ENCODE assay signal across 9 cellular contexts in genomic region chr1:201376464-201377374, GRCh38. TPM values are rescaled to one million over a fixed set of nuclear protein-coding genes. Genes with fewer than 3 reads are reported as not detected.
DNase-seq lines count a peak whose midpoint lies in the region; ATAC-seq, FAIRE-seq and TF ChIP-seq lines count a peak whose summit lies in the region.
"Had no signal": no experiment of that assay in that cellular context is flagged by ENCODE, and none has a peak within 500 bp of the region (broad histone marks: within the 10 kb centered on the region; RNA-seq: fewer than 3 reads in every experiment).

No MANE protein-coding gene starts in this region.

- no peak overlapping the region for H3K4me2 ChIP-seq in Loucy (ENCODE audit: low read depth, low read length, poor library complexity, severe bottlenecking)
- H3K4me2 ChIP-seq in K562 (ENCODE audit: insufficient read depth, low read length), result no peak overlapping the region

- H3K4me3 ChIP-seq in Loucy (ENCODE audit: low read length, poor library complexity, severe bottlenecking), result no peak overlapping the region
- no peak overlapping the region for H3K4me3 ChIP-seq in K562
- no peak overlapping the region for H3K4me3 ChIP-seq in liver (ENCODE audit: low read depth in 1 of 3, low read length in 3 of 3)
- no peak overlapping the region for H3K4me3 ChIP-seq in vagina

- ATAC-seq in activated T-cell treated with anti-CD3 and anti-CD28 coated beads, Interleukin-2, amount 50 U/mL, for 4 hours, result peak; percentile 41
- ATAC-seq in K562 (peak; percentile 94), GM21447 (IDR thresholded peaks at IDR 0.05; ENCODE audit: unreplicated experiment) (no peak)

- no TSS peak for BruUV-seq in K562 (replicated peaks; lab: Mats Ljungman, UMichigan)

- no peaks in the 10 kb centered on the region for H3K9me3 Mint-ChIP-seq in activated T-cell treated with anti-CD3 and anti-CD28 coated beads, Interleukin-2, amount 50 U/mL, for 4 hours
- H3K9me3 Mint-ChIP-seq: stimulated activated naive CD8-positive, alpha-beta T cell treated with anti-CD3 and anti-CD28 coated beads, Interleukin-15, Interleukin-2, amounts not matched to agents 100 ng/mL and 50 ng/mL, for 24 hours had no signal

- H2AFZ ChIP-seq in Loucy (ENCODE audit: low read length) (no peak overlapping the region), K562 (ENCODE audit: low read depth, low read length) (no peak overlapping the region)

- H3K9me3 ChIP-seq in Loucy (ENCODE audit: insufficient read depth, low read depth, low read length), result no peaks in the 10 kb centered on the region
- no peaks in the 10 kb centered on the region for H3K9me3 ChIP-seq in K562 (replicated peaks; ENCODE audit: control insufficient read depth, insufficient read depth, low read depth, low read length)
- no peaks in the 10 kb centered on the region for H3K9me3 ChIP-seq in liver (ENCODE audit: control insufficient read depth in 4 of 4, low read length in 3 of 4)
- no peaks in the 10 kb centered on the region for H3K9me3 ChIP-seq in vagina

- H3K9ac ChIP-seq in Loucy (ENCODE audit: low read depth, low read length, poor library complexity, severe bottlenecking) (no peak overlapping the region), K562 (ENCODE audit: insufficient read depth in 1 of 2, low read depth in 2 of 2, low read length in 2 of 2) (no peak overlapping the region), liver (ENCODE audit: low read depth in 1 of 2, low read length in 2 of 2) (no peak overlapping the region)

- peaks cover 11% of the 10 kb centered on the region for H3K27me3 Mint-ChIP-seq in activated T-cell treated with anti-CD3 and anti-CD28 coated beads, Interleukin-2, amount 50 U/mL, for 4 hours (ENCODE audit: low read depth)

- H3K79me2 ChIP-seq in Loucy (ENCODE audit: insufficient read depth, low read length) (no peaks in the 10 kb centered on the region), K562 (ENCODE audit: control insufficient read depth, insufficient read depth, low read length) (no peaks in the 10 kb centered on the region)

- WGBS in K562 (ENCODE audit: insufficient coverage, low coverage, missing lambda C conversion rate), result under 1% methylated on average over 11 of the region's 11 CpGs
- WGBS in liver, result 31% methylated on average over 11 of the region's 11 CpGs

- H3K36me3 ChIP-seq in Loucy (ENCODE audit: insufficient read depth, low read length), result no peaks in the 10 kb centered on the region
- no peaks in the 10 kb centered on the region for H3K36me3 ChIP-seq in K562 (ENCODE audit: control insufficient read depth, insufficient read depth, low read length)
- no peaks in the 10 kb centered on the region for H3K36me3 ChIP-seq in liver (ENCODE audit: control insufficient read depth in 4 of 4, insufficient read depth in 3 of 4, low read depth in 1 of 4, low read length in 3 of 4)
- no peaks in the 10 kb centered on the region for H3K36me3 ChIP-seq in vagina

- H4K20me1 ChIP-seq in Loucy (ENCODE audit: insufficient read depth, low read length, poor library complexity, severe bottlenecking), result no peaks in the 10 kb centered on the region
- H4K20me1 ChIP-seq in K562 (replicated peaks; ENCODE audit: control insufficient read depth, insufficient read depth, low read length), result peaks cover 20% of the 10 kb centered on the region

- H3K9me1 ChIP-seq in K562 (ENCODE audit: control insufficient read depth, insufficient read depth, low read length), result peaks cover 4% of the 10 kb centered on the region

- DNase-seq in activated T-cell treated with anti-CD3 and anti-CD28 coated beads, Interleukin-2, amount 50 U/mL, for 4 hours, result no peak
- DNase-seq in activated T-cell treated with anti-CD3 and anti-CD28 coated beads, Interleukin-2, amount 50 U/mL, for 1 hour, result no peak
- DNase-seq in K562 (ENCODE audit: extremely low read depth in 1 of 4, low spot score in 3 of 4) (peak; percentile 67 to 82 (median 77)), vagina (ENCODE audit: extremely low spot score in 2 of 2) (no peak)
- DNase-seq in stimulated activated naive CD4-positive, alpha-beta T cell treated with Interleukin-2 at 50 U/mL for 16 hours (lab: John Stamatoyannopoulos, UW), result no peak

- CTCF ChIA-PET in K562 (lab: Yijun Ruan, JAX; ENCODE audit: low intra/inter-chr PET ratio), result interaction anchor here (0.6 kb wide), 1 partner anchor 842 kb away, joined by 3 read pairs; no protein-coding TSS in a partner anchor

- no peak overlapping the region for H3K4me3 Mint-ChIP-seq in activated T-cell treated with anti-CD3 and anti-CD28 coated beads, Interleukin-2, amount 50 U/mL, for 4 hours
- H3K4me3 Mint-ChIP-seq: stimulated activated naive CD8-positive, alpha-beta T cell treated with anti-CD3 and anti-CD28 coated beads, Interleukin-15, Interleukin-2, amounts not matched to agents 100 ng/mL and 50 ng/mL, for 24 hours had no signal

- no peaks in the 10 kb centered on the region for H3K4me1 Mint-ChIP-seq in activated T-cell treated with anti-CD3 and anti-CD28 coated beads, Interleukin-2, amount 50 U/mL, for 4 hours (ENCODE audit: low read depth)

- H3K27ac ChIP-seq in K562 (ENCODE audit: extremely low read depth, low read depth, low read length) (no peak overlapping the region), liver (ENCODE audit: low read depth in 1 of 2, low read length in 2 of 2) (no peak overlapping the region), vagina (no peak overlapping the region)

- H3F3A ChIP-seq in Loucy (ENCODE audit: low read depth), result no peaks in the 10 kb centered on the region

- in situ Hi-C loops in K562 (cut with MboI), result no loop called here

- intact Hi-C loops in K562 (cut with micrococcal nuclease) (no loop called here), vagina (cut with DNase I) (no loop called here)

- no peak for TF ChIP-seq EP300 in K562 (IDR thresholded peaks at IDR 0.05; ENCODE audit: low read length)

- POLR2A ChIA-PET in K562 (lab: Yijun Ruan, JAX), result no interaction called here

- H3K4me1 ChIP-seq in Loucy (ENCODE audit: insufficient read depth, low read length, poor library complexity, severe bottlenecking) (no peaks in the 10 kb centered on the region), K562 (replicated peaks in 1 of 2; ENCODE audit: control insufficient read depth in 2 of 2, insufficient read depth in 2 of 2, low read length in 2 of 2) (no peaks in the 10 kb centered on the region; a peak in 1 of 5 replicates), liver (ENCODE audit: control insufficient read depth in 4 of 4, insufficient read depth in 4 of 4, low read length in 3 of 4) (no peaks in the 10 kb centered on the region), vagina (no peaks in the 10 kb centered on the region)

- H3K27me3 ChIP-seq in Loucy (ENCODE audit: insufficient read depth, low read length, poor library complexity, severe bottlenecking) (no peaks in the 10 kb centered on the region), K562 (ENCODE audit: control insufficient read depth in 2 of 2, insufficient read depth in 2 of 2, low read length in 2 of 2) (peaks cover 15 to 66% of the 10 kb centered on the region in 2 experiments; a peak in 4 of 5 replicates), liver (ENCODE audit: control insufficient read depth in 4 of 4, insufficient read depth in 4 of 4, low read length in 3 of 4) (peaks cover 0 to 5% (median 2%) of the 10 kb centered on the region in 4 donors), vagina (no peaks in the 10 kb centered on the region)

- H3K9me2 ChIP-seq in Loucy (replicated peaks; ENCODE audit: low read depth, low read length), result no peaks in the 10 kb centered on the region

- no peak for TF ChIP-seq POLR2A in K562 (conservative IDR thresholded peaks at IDR 0.05)
- TF ChIP-seq POLR2A in vagina (IDR thresholded peaks at IDR 0.05), result no peak

- no peaks in the 10 kb centered on the region for H3K36me3 Mint-ChIP-seq in activated T-cell treated with anti-CD3 and anti-CD28 coated beads, Interleukin-2, amount 50 U/mL, for 4 hours (ENCODE audit: insufficient read depth)

- peak; percentile 93 for FAIRE-seq in K562 (lab: Jason Lieb, UNC)

- TF ChIP-seq CTCF in Loucy (conservative IDR thresholded peaks at IDR 0.05; ENCODE audit: low read length) (peak; percentile 51), K562 (IDR thresholded peaks at IDR 0.05 in 2 of 3, conservative IDR thresholded peaks at IDR 0.05 in 1 of 3; ENCODE audit: insufficient read depth in 2 of 3, low read depth in 1 of 3, low read length in 3 of 3) (peak; percentile 79 to 91 (median 79)), liver (IDR thresholded peaks at IDR 0.05; ENCODE audit: low read depth, low read length, missing input control) (peak; percentile 26), vagina (IDR thresholded peaks at IDR 0.05) (no peak)

- TF ChIP-seq RAD21 in K562 (CRISPR knock-in tag; conservative IDR thresholded peaks at IDR 0.05 in 1 of 2, IDR thresholded peaks at IDR 0.05 in 1 of 2), result 0 out of 4 replicates have a peak, but pooled peaks of 1 of the 2 experiments have one; percentile 11
- TF ChIP-seq RAD21 in liver (IDR thresholded peaks at IDR 0.05), result no peak

RNA-seq across cellular contexts. Expression of gene TNNT2, which starts 0.8 kb away (rescaled TPM):
- total RNA-seq in activated T-cell treated with anti-CD3 and anti-CD28 coated beads, Interleukin-2, amount 50 U/mL, for 4 hours, result not detected
- total RNA-seq in K562 (2011; cell fraction: chromatin; rRNA removed; ENCODE audit: low replicate concordance), result not detected in 2 replicates
- not detected in 2 replicates for total RNA-seq in K562 (2011; cell fraction: nucleolus; rRNA removed)
- not detected in 2 replicates for total RNA-seq in K562 (2011; cell fraction: nucleoplasm; rRNA removed)
- total RNA-seq in K562 (2014; rRNA removed), result not detected in 2 replicates
- total RNA-seq in K562 (2014; rRNA removed; fragmentation: Illumina TruSeq; extraction: Trizol), result not detected in 2 replicates
- not detected in 2 replicates for total RNA-seq in K562 (2015; rRNA removed; fragmentation: Illumina TruSeq; extraction: Trizol)
- not detected in 2 replicates for total RNA-seq in K562 (2021)
- not detected in 2 replicates for polyA plus RNA-seq in K562 (2011; rRNA removed)
- polyA plus RNA-seq in K562 (2011; cell fraction: cytosol; rRNA removed), result not detected in 2 replicates
- polyA plus RNA-seq in K562 (2011; cell fraction: nucleus; rRNA removed), result not detected in 2 replicates
- not detected in 2 replicates for polyA plus RNA-seq in K562 (2012)
- not detected in 2 replicates for polyA plus RNA-seq in K562 (2014; fragmentation: Illumina TruSeq; extraction: Trizol)
- polyA plus RNA-seq in K562 (2014; fragmentation: Nextera tagmentation; extraction: Ambion mirVana), result not detected
- polyA plus RNA-seq in K562 (2014; rRNA removed), result not detected in 2 replicates
- not detected in 2 replicates for polyA minus RNA-seq in K562 (2011; rRNA and poly(A)+ RNA removed)
- polyA minus RNA-seq in K562 (2011; cell fraction: cytosol; rRNA and poly(A)+ RNA removed), result not detected in 2 replicates
- polyA minus RNA-seq in K562 (2011; cell fraction: nucleus; rRNA and poly(A)+ RNA removed), result not detected in 2 replicates
- under 1 TPM; 0.17 to 0.28 TPM for total RNA-seq in liver
- under 1 TPM in 1 of 2 donors, not detected in 1; 0.25 TPM for polyA plus RNA-seq in liver
- total RNA-seq in vagina, result 9.8 TPM

RNA-seq across cellular contexts. Expression of gene LAD1, which starts 22.4 kb away (rescaled TPM):
- total RNA-seq in activated T-cell treated with anti-CD3 and anti-CD28 coated beads, Interleukin-2, amount 50 U/mL, for 4 hours, result under 1 TPM; 0.10 to 0.49 (median 0.21) TPM
- not detected in 2 replicates for total RNA-seq in K562 (2011; cell fraction: chromatin; rRNA removed; ENCODE audit: low replicate concordance)
- not detected in 2 replicates for total RNA-seq in K562 (2011; cell fraction: nucleolus; rRNA removed)
- total RNA-seq in K562 (2011; cell fraction: nucleoplasm; rRNA removed), result not detected in 2 replicates
- total RNA-seq in K562 (2014; rRNA removed) (not detected in 2 replicates), K562 (2014; rRNA removed; fragmentation: Illumina TruSeq; extraction: Trizol) (not detected in 2 replicates), K562 (2015; rRNA removed; fragmentation: Illumina TruSeq; extraction: Trizol) (not detected in 2 replicates), K562 (2021) (0.25 and 0.31 TPM in 2 replicates), liver (1 to 10 TPM; 3.4 to 4.6 TPM), vagina (91.8 TPM)
- polyA plus RNA-seq in K562 (2011; rRNA removed) (not detected in 2 replicates), K562 (2014; fragmentation: Illumina TruSeq; extraction: Trizol) (not detected in 2 replicates), K562 (2014; fragmentation: Nextera tagmentation; extraction: Ambion mirVana) (not detected), K562 (2014; rRNA removed) (not detected in 2 replicates), liver (10 to 100 TPM; 12.5 to 13.7 TPM)
- not detected in 2 replicates for polyA plus RNA-seq in K562 (2011; cell fraction: cytosol; rRNA removed)
- not detected in 2 replicates for polyA plus RNA-seq in K562 (2011; cell fraction: nucleus; rRNA removed)
- not detected in 2 replicates for polyA plus RNA-seq in K562 (2012)
- polyA minus RNA-seq in K562 (2011; rRNA and poly(A)+ RNA removed), result not detected in 2 replicates
- not detected in 2 replicates for polyA minus RNA-seq in K562 (2011; cell fraction: cytosol; rRNA and poly(A)+ RNA removed)
- not detected in 2 replicates for polyA minus RNA-seq in K562 (2011; cell fraction: nucleus; rRNA and poly(A)+ RNA removed)

RNA-seq across cellular contexts. Expression of gene TNNI1, which starts 44.8 kb away (rescaled TPM):
- not detected for total RNA-seq in activated T-cell treated with anti-CD3 and anti-CD28 coated beads, Interleukin-2, amount 50 U/mL, for 4 hours
- total RNA-seq in K562 (2011; cell fraction: chromatin; rRNA removed; ENCODE audit: low replicate concordance), result not detected in 2 replicates
- not detected in 2 replicates for total RNA-seq in K562 (2011; cell fraction: nucleolus; rRNA removed)
- total RNA-seq in K562 (2011; cell fraction: nucleoplasm; rRNA removed), result not detected in 2 replicates
- total RNA-seq in K562 (2014; rRNA removed), result not detected in 2 replicates
- total RNA-seq in K562 (2014; rRNA removed; fragmentation: Illumina TruSeq; extraction: Trizol), result not detected in 2 replicates
- not detected in 2 replicates for total RNA-seq in K562 (2015; rRNA removed; fragmentation: Illumina TruSeq; extraction: Trizol)
- total RNA-seq in K562 (2021), result not detected in 2 replicates
- not detected in 2 replicates for polyA plus RNA-seq in K562 (2011; rRNA removed)
- not detected in 2 replicates for polyA plus RNA-seq in K562 (2011; cell fraction: cytosol; rRNA removed)
- not detected in 2 replicates for polyA plus RNA-seq in K562 (2011; cell fraction: nucleus; rRNA removed)
- polyA plus RNA-seq in K562 (2012), result not detected in 2 replicates
- polyA plus RNA-seq in K562 (2014; fragmentation: Illumina TruSeq; extraction: Trizol), result not detected in 2 replicates
- polyA plus RNA-seq in K562 (2014; fragmentation: Nextera tagmentation; extraction: Ambion mirVana), result not detected
- not detected in 2 replicates for polyA plus RNA-seq in K562 (2014; rRNA removed)
- not detected in 2 replicates for polyA minus RNA-seq in K562 (2011; rRNA and poly(A)+ RNA removed)
- polyA minus RNA-seq in K562 (2011; cell fraction: cytosol; rRNA and poly(A)+ RNA removed), result not detected in 2 replicates
- not detected in 2 replicates for polyA minus RNA-seq in K562 (2011; cell fraction: nucleus; rRNA and poly(A)+ RNA removed)
- under 1 TPM in 1 of 2 donors, not detected in 1; 0.75 TPM for total RNA-seq in liver
- polyA plus RNA-seq in liver, result under 1 TPM; 0.01 to 0.46 TPM
- total RNA-seq in vagina, result not detected

Comparison
In these comparisons a context has a peak if more than half of its experiments do, and no peak if none do; other contexts are left out.
1. DNase-seq: peak in K562 (4 of 4); none in activated T-cell treated with anti-CD3 and anti-CD28 coated beads, Interleukin-2, amount 50 U/mL, for 4 hours (single experiment), activated T-cell treated with anti-CD3 and anti-CD28 coated beads, Interleukin-2, amount 50 U/mL, for 1 hour (single experiment), stimulated activated naive CD4-positive, alpha-beta T cell treated with Interleukin-2 at 50 U/mL for 16 hours (single experiment) and vagina (0 of 2).
2. CTCF ChIP-seq: peak in Loucy (single experiment), K562 (3 of 3) and liver (single experiment); none in vagina (0 of 3).
3. RNA of gene LAD1, which starts 22.4 kb away (total RNA-seq): 91.8 TPM in vagina (single experiment); 3.4 to 4.6 TPM in liver, 0.10 to 0.49 TPM in activated T-cell treated with anti-CD3 and anti-CD28 coated beads, Interleukin-2, amount 50 U/mL, for 4 hours and 0.25 to 0.31 TPM in K562; every median in the first group is over 10 times any median in the second.